In the genomic region with DNA sequence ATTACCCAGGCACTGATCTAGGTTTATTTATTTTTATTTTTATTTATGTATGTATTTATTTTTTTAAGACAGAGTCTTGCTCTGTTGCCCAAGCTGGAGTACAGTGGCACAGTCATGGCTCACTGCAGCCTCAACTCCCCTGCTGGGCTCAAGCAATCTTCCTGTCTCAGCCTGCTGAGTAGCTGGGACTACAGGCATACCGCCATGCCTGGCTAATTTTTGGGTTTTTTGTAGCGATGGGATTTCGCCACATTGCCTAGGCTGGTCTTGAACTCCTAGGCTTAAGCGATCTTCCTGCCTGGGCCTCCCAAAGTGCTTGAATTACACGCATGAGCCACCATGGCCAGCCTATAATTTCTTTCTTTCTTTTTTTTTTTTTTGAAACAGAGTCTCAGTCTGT, we compare ENCODE assay signal across 18 cellular contexts.
"Had no signal": no experiment of that assay in that cellular context is flagged by ENCODE, and none has a peak within 500 bp of the region (broad histone marks: within the 10 kb centered on the region; RNA-seq: fewer than 3 reads in every experiment).

No MANE protein-coding gene starts in this region.

- H3K9me3 Mint-ChIP-seq: activated naive CD8-positive, alpha-beta T cell treated with anti-CD3 and anti-CD28 coated beads, Interleukin-2, amount 10 ng/mL, durations not matched to agents 7 days and 5 days; activated T-helper 17 cell treated with anti-CD3 and anti-CD28 coated beads, Interleukin-2, amount 50 U/mL, for 72 hours had no signal

- H3K9me3 ChIP-seq: body of pancreas, prostate gland, right atrium auricular region, suprapubic skin, transverse colon had no signal

- H3K27me3 ChIP-seq: body of pancreas, right atrium auricular region, suprapubic skin, transverse colon had no signal

- H3K4me3 ChIP-seq: body of pancreas, lung, prostate gland, right atrium auricular region, skin epidermis, suprapubic skin, transverse colon had no signal

- H3K27me3 Mint-ChIP-seq: activated naive CD8-positive, alpha-beta T cell treated with anti-CD3 and anti-CD28 coated beads, Interleukin-2, amount 10 ng/mL, durations not matched to agents 7 days and 5 days; activated T-helper 17 cell treated with anti-CD3 and anti-CD28 coated beads, Interleukin-2, amount 50 U/mL, for 72 hours; stimulated activated naive CD8-positive, alpha-beta T cell treated with anti-CD3 and anti-CD28 coated beads, Interleukin-15, amount 100 ng/mL, for 72 hours had no signal

- H3K27ac Mint-ChIP-seq: activated naive CD8-positive, alpha-beta T cell treated with anti-CD3 and anti-CD28 coated beads, Interleukin-2, amount 10 ng/mL, durations not matched to agents 7 days and 5 days; activated T-helper 17 cell treated with anti-CD3 and anti-CD28 coated beads, Interleukin-2, amount 50 U/mL, for 72 hours; stimulated activated naive CD8-positive, alpha-beta T cell treated with anti-CD3 and anti-CD28 coated beads, Interleukin-15, amount 100 ng/mL, for 72 hours had no signal

- H3K4me3 Mint-ChIP-seq: activated naive CD8-positive, alpha-beta T cell treated with anti-CD3 and anti-CD28 coated beads, Interleukin-2, amount 10 ng/mL, durations not matched to agents 7 days and 5 days; activated T-helper 17 cell treated with anti-CD3 and anti-CD28 coated beads, Interleukin-2, amount 50 U/mL, for 72 hours; stimulated activated naive CD8-positive, alpha-beta T cell treated with anti-CD3 and anti-CD28 coated beads, Interleukin-15, amount 100 ng/mL, for 72 hours had no signal

- ATAC-seq: activated T-helper 17 cell treated with anti-CD3 and anti-CD28 coated beads, Interleukin-2, amount 50 U/mL, for 72 hours; body of pancreas; left lobe of liver; stimulated activated naive CD8-positive, alpha-beta T cell treated with anti-CD3 and anti-CD28 coated beads, Interleukin-15, amount 100 ng/mL, for 72 hours had no signal

- H3K27ac ChIP-seq: body of pancreas, prostate gland, right atrium auricular region, skin epidermis, suprapubic skin, transverse colon, WERI-Rb-1 had no signal

- H3K4me1 ChIP-seq: prostate gland, right atrium auricular region had no signal

- DNase-seq: activated CD4-positive, alpha-beta T cell treated with anti-CD3 and anti-CD28 coated beads, Interleukin-2, amount 50 U/mL, for 48 hours; activated naive CD4-positive, alpha-beta T cell; activated naive CD8-positive, alpha-beta T cell treated with anti-CD3 and anti-CD28 coated beads, Interleukin-2, amount 10 ng/mL, durations not matched to agents 7 days and 5 days; body of pancreas; foreskin melanocyte; hypothalamus; islet precursor cell; stimulated activated naive CD8-positive, alpha-beta T cell treated with anti-CD3 and anti-CD28 coated beads, Interleukin-15, amount 100 ng/mL, for 72 hours; T-helper 2 cell; transverse colon; WERI-Rb-1 had no signal

- H3K36me3 ChIP-seq: prostate gland, right atrium auricular region, suprapubic skin, transverse colon had no signal
